In the genomic region with DNA sequence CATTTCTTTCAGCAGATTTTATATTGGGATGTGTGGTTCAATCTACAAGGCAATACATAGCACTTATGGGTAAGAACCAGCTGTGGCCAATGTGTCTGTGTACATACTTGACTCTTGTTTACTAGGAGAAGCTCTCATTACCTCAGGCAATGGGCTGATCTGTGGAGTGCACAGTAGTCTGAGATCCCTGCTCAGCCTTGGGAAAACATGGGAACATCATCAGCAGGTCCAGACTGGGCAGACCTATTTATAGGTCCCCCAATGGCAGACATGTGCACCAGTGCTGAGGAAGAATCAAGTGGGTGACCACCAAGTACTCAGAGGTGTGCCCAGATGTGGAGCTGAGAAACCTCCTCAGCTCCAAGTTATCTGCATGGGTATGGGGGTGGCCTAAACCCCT, we compare ENCODE assay signal across 20 cellular contexts.
A peak's percentile ranks its signal among the peaks of the same experiment; 100 is the strongest.
DNase-seq lines count a peak whose midpoint lies in the region; ATAC-seq, FAIRE-seq and TF ChIP-seq lines count a peak whose summit lies in the region.
"Had no signal": no experiment of that assay in that cellular context is flagged by ENCODE, and none has a peak within 500 bp of the region (broad histone marks: within the 10 kb centered on the region; RNA-seq: fewer than 3 reads in every experiment).

No MANE protein-coding gene starts in this region.

- POLR2A ChIA-PET in RWPE1 (lab: Yijun Ruan, JAX; ENCODE audit: low non-redundant PET) = interaction anchor here (0.5 kb wide), 1 partner anchor 550 kb away, joined by 3 read pairs; no protein-coding TSS in a partner anchor

- DNase-seq in stimulated activated naive CD8-positive, alpha-beta T cell treated with anti-CD3 and anti-CD28 coated beads, Interleukin-15, amount 100 ng/mL, for 72 hours = no peak
- no peak for DNase-seq in stimulated activated naive CD8-positive, alpha-beta T cell treated with anti-CD3 and anti-CD28 coated beads, Interleukin-15, Interleukin-2, amounts not matched to agents 100 U/mL and 50 U/mL, for 24 hours
- DNase-seq in RWPE1 (ENCODE audit: low spot score) (no peak), pancreas (no peak), superior temporal gyrus (ENCODE audit: extremely low spot score) (no peak)
- DNase-seq: activated CD4-positive, alpha-beta memory T cell treated with anti-CD3 and anti-CD28 coated beads, Interleukin-2, amount 10 ng/mL, durations not matched to agents 7 days and 5 days; activated T-cell treated with anti-CD3 and anti-CD28 coated beads, Interleukin-2, amount 50 U/mL, for 48 hours; body of pancreas; occipital lobe; right lobe of liver; T-helper 17 cell; uterus had no signal

- peak overlapping the region; percentile 91 for H3K27ac ChIP-seq in RWPE1
- H3K27ac ChIP-seq in pancreas = no peak overlapping the region
- H3K27ac ChIP-seq: body of pancreas, coronary artery, right lobe of liver, uterus had no signal

- H3K4me1 ChIP-seq in pancreas = no peaks in the 10 kb centered on the region
- H3K4me1 ChIP-seq: body of pancreas, right lobe of liver, uterus had no signal

- peak overlapping the region in 1 of 2 donors; percentile 22 for H3K27ac Mint-ChIP-seq in stimulated activated naive CD8-positive, alpha-beta T cell treated with anti-CD3 and anti-CD28 coated beads, Interleukin-15, amount 100 ng/mL, for 72 hours
- H3K27ac Mint-ChIP-seq: activated CD4-positive, alpha-beta memory T cell treated with anti-CD3 and anti-CD28 coated beads, Interleukin-2, amount 10 ng/mL, durations not matched to agents 7 days and 5 days; activated naive CD4-positive, alpha-beta T cell treated with anti-CD3 and anti-CD28 coated beads, Interleukin-2, amount 50 U/mL, for 72 hours; T-helper 17 cell had no signal

- peaks cover 0 to 7% of the 10 kb centered on the region in 2 donors for H3K9me3 Mint-ChIP-seq in stimulated activated naive CD8-positive, alpha-beta T cell treated with anti-CD3 and anti-CD28 coated beads, Interleukin-15, amount 100 ng/mL, for 72 hours
- H3K9me3 Mint-ChIP-seq: activated CD4-positive, alpha-beta memory T cell treated with anti-CD3 and anti-CD28 coated beads, Interleukin-2, amount 10 ng/mL, durations not matched to agents 7 days and 5 days; activated naive CD4-positive, alpha-beta T cell treated with anti-CD3 and anti-CD28 coated beads, Interleukin-2, amount 50 U/mL, for 72 hours had no signal

- CTCF ChIA-PET in RWPE1 (lab: Yijun Ruan, JAX) = no interaction called here

- H3K9me3 ChIP-seq in pancreas = no peaks in the 10 kb centered on the region
- H3K9me3 ChIP-seq: body of pancreas, right lobe of liver, uterus had no signal

- intact Hi-C loops in pancreas (cut with DNase I) = no loop called here

- peaks cover 0 to 4% (median 0%) of the 10 kb centered on the region in 4 donors for H3K27me3 ChIP-seq in pancreas
- H3K27me3 ChIP-seq: body of pancreas, right lobe of liver, uterus had no signal

- H3K36me3 ChIP-seq in pancreas = no peaks in the 10 kb centered on the region
- H3K36me3 ChIP-seq: right lobe of liver, uterus had no signal

- peak; percentile 7 for ATAC-seq in stimulated activated naive CD8-positive, alpha-beta T cell treated with anti-CD3 and anti-CD28 coated beads, Interleukin-15, amount 100 ng/mL, for 72 hours
- no peak for ATAC-seq in stimulated activated naive CD8-positive, alpha-beta T cell treated with anti-CD3 and anti-CD28 coated beads, Interleukin-15, Interleukin-2, amounts not matched to agents 100 U/mL and 50 U/mL, for 24 hours
- ATAC-seq in HG02885 (IDR thresholded peaks at IDR 0.05; ENCODE audit: poor library complexity, unreplicated experiment) = peak; percentile 1
- ATAC-seq in GM18858 (IDR thresholded peaks at IDR 0.05; ENCODE audit: unreplicated experiment) = no peak
- ATAC-seq in GM19452 (IDR thresholded peaks at IDR 0.05; ENCODE audit: unreplicated experiment) = no peak
- ATAC-seq in pancreas = no peak
- ATAC-seq: body of pancreas, right lobe of liver, T-helper 17 cell had no signal

- no peaks in the 10 kb centered on the region for H3K4me1 Mint-ChIP-seq in stimulated activated naive CD8-positive, alpha-beta T cell treated with anti-CD3 and anti-CD28 coated beads, Interleukin-15, amount 100 ng/mL, for 72 hours
- H3K4me1 Mint-ChIP-seq: T-helper 17 cell had no signal

- no peak overlapping the region for H3K4me3 ChIP-seq in pancreas
- H3K4me3 ChIP-seq: body of pancreas, coronary artery, right lobe of liver, uterus had no signal

- no peak for FAIRE-seq in pancreas (lab: Jason Lieb, UNC)
- FAIRE-seq: endothelial cell of umbilical vein, frontal cortex, G401.6 had no signal

- H3K4me3 Mint-ChIP-seq in stimulated activated naive CD8-positive, alpha-beta T cell treated with anti-CD3 and anti-CD28 coated beads, Interleukin-15, amount 100 ng/mL, for 72 hours = no peak overlapping the region
- H3K4me3 Mint-ChIP-seq: activated CD4-positive, alpha-beta memory T cell treated with anti-CD3 and anti-CD28 coated beads, Interleukin-2, amount 10 ng/mL, durations not matched to agents 7 days and 5 days; T-helper 17 cell had no signal

- H3K27me3 Mint-ChIP-seq in stimulated activated naive CD8-positive, alpha-beta T cell treated with anti-CD3 and anti-CD28 coated beads, Interleukin-15, amount 100 ng/mL, for 72 hours = peaks cover 15% of the 10 kb centered on the region
- H3K27me3 Mint-ChIP-seq: activated CD4-positive, alpha-beta memory T cell treated with anti-CD3 and anti-CD28 coated beads, Interleukin-2, amount 10 ng/mL, durations not matched to agents 7 days and 5 days had no signal

- TF ChIP-seq CTCF in RWPE1 (conservative IDR thresholded peaks at IDR 0.05; ENCODE audit: low read depth) (no peak), pancreas (IDR thresholded peaks at IDR 0.05) (no peak)

Comparison
In these comparisons a context has a peak if more than half of its experiments do, and no peak if none do; other contexts are left out.
1. ATAC-seq: peak in stimulated activated naive CD8-positive, alpha-beta T cell treated with anti-CD3 and anti-CD28 coated beads, Interleukin-15, amount 100 ng/mL, for 72 hours (single experiment) and HG02885 (single experiment); none in stimulated activated naive CD8-positive, alpha-beta T cell treated with anti-CD3 and anti-CD28 coated beads, Interleukin-15, Interleukin-2, amounts not matched to agents 100 U/mL and 50 U/mL, for 24 hours (single experiment), GM18858 (single experiment), GM19452 (single experiment) and pancreas (0 of 4).